Comparison of ENCODE assay signal across 1 cellular context in the genomic region with DNA sequence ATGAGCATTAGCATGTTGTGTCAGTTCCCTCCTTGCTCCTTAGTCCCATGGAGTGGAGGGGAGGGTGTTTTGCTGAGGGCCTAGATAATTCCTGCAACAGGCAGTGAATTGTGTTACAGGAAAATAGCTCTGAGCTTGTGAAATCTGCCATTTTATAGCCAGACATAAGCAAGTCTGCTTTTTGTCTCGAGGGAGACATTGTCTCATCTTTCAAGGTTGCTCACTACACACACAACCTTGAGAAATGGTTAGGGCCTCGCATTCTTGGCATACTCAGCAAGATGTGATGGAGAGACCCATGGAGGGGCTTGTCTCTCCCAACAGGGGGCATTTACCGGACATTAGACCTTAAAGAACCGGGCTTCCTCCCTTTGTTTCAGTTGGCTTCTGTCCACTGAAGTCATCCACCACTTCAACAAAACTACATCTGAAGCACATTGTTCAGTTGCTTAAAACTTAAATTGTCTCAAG.
TF ChIP-seq lines count a peak whose summit lies in the region.

No MANE protein-coding gene starts in this region.

TF ChIP-seq in GM23338, 12 proteins besides CTCF, POLR2A, EP300 and RAD21 (continued from another document):
- TF ChIP-seq, protein P1, sequence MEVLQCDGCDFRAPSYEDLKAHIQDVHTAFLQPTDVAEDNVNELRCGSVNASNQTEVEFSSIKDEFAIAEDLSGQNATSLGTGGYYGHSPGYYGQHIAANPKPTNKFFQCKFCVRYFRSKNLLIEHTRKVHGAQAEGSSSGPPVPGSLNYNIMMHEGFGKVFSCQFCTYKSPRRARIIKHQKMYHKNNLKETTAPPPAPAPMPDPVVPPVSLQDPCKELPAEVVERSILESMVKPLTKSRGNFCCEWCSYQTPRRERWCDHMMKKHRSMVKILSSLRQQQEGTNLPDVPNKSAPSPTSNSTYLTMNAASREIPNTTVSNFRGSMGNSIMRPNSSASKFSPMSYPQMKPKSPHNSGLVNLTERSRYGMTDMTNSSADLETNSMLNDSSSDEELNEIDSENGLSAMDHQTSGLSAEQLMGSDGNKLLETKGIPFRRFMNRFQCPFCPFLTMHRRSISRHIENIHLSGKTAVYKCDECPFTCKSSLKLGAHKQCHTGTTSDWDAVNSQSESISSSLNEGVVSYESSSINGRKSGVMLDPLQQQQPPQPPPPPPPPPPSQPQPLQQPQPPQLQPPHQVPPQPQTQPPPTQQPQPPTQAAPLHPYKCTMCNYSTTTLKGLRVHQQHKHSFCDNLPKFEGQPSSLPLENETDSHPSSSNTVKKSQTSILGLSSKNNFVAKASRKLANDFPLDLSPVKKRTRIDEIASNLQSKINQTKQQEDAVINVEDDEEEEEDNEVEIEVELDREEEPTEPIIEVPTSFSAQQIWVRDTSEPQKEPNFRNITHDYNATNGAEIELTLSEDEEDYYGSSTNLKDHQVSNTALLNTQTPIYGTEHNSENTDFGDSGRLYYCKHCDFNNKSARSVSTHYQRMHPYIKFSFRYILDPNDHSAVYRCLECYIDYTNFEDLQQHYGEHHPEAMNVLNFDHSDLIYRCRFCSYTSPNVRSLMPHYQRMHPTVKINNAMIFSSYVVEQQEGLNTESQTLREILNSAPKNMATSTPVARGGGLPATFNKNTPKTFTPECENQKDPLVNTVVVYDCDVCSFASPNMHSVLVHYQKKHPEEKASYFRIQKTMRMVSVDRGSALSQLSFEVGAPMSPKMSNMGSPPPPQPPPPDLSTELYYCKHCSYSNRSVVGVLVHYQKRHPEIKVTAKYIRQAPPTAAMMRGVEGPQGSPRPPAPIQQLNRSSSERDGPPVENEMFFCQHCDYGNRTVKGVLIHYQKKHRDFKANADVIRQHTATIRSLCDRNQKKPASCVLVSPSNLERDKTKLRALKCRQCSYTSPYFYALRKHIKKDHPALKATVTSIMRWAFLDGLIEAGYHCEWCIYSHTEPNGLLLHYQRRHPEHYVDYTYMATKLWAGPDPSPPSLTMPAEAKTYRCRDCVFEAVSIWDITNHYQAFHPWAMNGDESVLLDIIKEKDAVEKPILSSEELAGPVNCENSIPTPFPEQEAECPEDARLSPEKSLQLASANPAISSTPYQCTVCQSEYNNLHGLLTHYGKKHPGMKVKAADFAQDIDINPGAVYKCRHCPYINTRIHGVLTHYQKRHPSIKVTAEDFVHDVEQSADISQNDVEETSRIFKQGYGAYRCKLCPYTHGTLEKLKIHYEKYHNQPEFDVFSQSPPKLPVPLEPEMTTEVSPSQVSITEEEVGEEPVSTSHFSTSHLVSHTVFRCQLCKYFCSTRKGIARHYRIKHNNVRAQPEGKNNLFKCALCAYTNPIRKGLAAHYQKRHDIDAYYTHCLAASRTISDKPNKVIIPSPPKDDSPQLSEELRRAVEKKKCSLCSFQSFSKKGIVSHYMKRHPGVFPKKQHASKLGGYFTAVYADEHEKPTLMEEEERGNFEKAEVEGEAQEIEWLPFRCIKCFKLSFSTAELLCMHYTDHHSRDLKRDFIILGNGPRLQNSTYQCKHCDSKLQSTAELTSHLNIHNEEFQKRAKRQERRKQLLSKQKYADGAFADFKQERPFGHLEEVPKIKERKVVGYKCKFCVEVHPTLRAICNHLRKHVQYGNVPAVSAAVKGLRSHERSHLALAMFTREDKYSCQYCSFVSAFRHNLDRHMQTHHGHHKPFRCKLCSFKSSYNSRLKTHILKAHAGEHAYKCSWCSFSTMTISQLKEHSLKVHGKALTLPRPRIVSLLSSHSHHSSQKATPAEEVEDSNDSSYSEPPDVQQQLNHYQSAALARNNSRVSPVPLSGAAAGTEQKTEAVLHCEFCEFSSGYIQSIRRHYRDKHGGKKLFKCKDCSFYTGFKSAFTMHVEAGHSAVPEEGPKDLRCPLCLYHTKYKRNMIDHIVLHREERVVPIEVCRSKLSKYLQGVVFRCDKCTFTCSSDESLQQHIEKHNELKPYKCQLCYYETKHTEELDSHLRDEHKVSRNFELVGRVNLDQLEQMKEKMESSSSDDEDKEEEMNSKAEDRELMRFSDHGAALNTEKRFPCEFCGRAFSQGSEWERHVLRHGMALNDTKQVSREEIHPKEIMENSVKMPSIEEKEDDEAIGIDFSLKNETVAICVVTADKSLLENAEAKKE (CRISPR knock-in tag; IDR thresholded peaks at IDR 0.05) = 0 out of 2 replicates have a peak, but pooled peaks have one; percentile 17
- TF ChIP-seq EZH2phosphoT487 (IDR thresholded peaks at IDR 0.05; ENCODE audit: unreplicated experiment) = no peak
